ENCODE assay signal across 18 cellular contexts in genomic region chr22:48605125-48605524, GRCh38.
"Had no signal": no experiment of that assay in that cellular context is flagged by ENCODE, and none has a peak within 500 bp of the region (broad histone marks: within the 10 kb centered on the region; RNA-seq: fewer than 3 reads in every experiment).

No MANE protein-coding gene starts in this region.

- FAIRE-seq: RCC 7860 had no signal

- H3K9me3 ChIP-seq: SJSA1 had no signal

- H3K27ac ChIP-seq: KMS-11, SJSA1, SK-N-MC had no signal

- DNase-seq: Kasumi-1, MV-4-11, NCI-H1048, NCI-H1105, NCI-H1417, NCI-H1694, NCI-H187 treated with DMSO at 0.1 percent for 48 hours, NCI-H2081, NCI-H226, NCI-H446, NCI-H524 treated with DMSO at 0.1 percent for 48 hours, NCI-H774, Right ventricle myocardium superior, SIG-M5 had no signal

- H3K4me2 ChIP-seq: KMS-11 had no signal

- H3K9ac ChIP-seq: KMS-11 had no signal

- H3K4me3 ChIP-seq: SJSA1, SK-N-MC had no signal

- H3K27me3 ChIP-seq: SJSA1 had no signal
